Comparison of ENCODE assay signal across 31 cellular contexts in genomic region chr12:120663741-120664140, GRCh38. TPM values are rescaled to one million over a fixed set of nuclear protein-coding genes. Genes with fewer than 3 reads are reported as not detected.
"Had no signal": no experiment of that assay in that cellular context is flagged by ENCODE, and none has a peak within 500 bp of the region (broad histone marks: within the 10 kb centered on the region; RNA-seq: fewer than 3 reads in every experiment).

No MANE protein-coding gene starts in this region.

- H3K36me3 ChIP-seq: ovary, right lobe of liver, sigmoid colon, suprapubic skin, thoracic aorta, thyroid gland, tibial nerve, upper lobe of left lung, vagina had no signal

- H3K4me1 ChIP-seq: parathyroid adenoma, psoas muscle, right lobe of liver, suprapubic skin, upper lobe of left lung had no signal

- H3K9ac ChIP-seq: parathyroid adenoma had no signal

- H3K27me3 Mint-ChIP-seq: stimulated activated naive CD8-positive, alpha-beta T cell treated with anti-CD3 and anti-CD28 coated beads, Interleukin-15, amount 100 ng/mL, for 72 hours had no signal

- H3K27me3 ChIP-seq: ovary, right lobe of liver, sigmoid colon, suprapubic skin, thyroid gland, tibial nerve, upper lobe of left lung, vagina had no signal

- ATAC-seq: naive thymus-derived CD8-positive, alpha-beta T cell; natural killer cell treated with Interleukin-12 subunit alpha and Interleukin-12 subunit beta and Interleukin-15 and Interleukin-18, amount 100 ng/mL, for 72 hours; psoas muscle; right lobe of liver; stimulated activated effector memory CD8-positive, alpha-beta T cell treated with anti-CD3 and anti-CD28 coated beads, Interleukin-12 subunit alpha, Interleukin-12 subunit beta, amount 100 ng/mL, for 72 hours; stimulated activated naive CD8-positive, alpha-beta T cell treated with anti-CD3 and anti-CD28 coated beads, Interleukin-15, amount 100 ng/mL, for 72 hours; stimulated activated naive CD8-positive, alpha-beta T cell treated with anti-CD3 and anti-CD28 coated beads, Interleukin-15, Interleukin-2, amounts not matched to agents 100 U/mL and 50 U/mL, for 24 hours had no signal

- DNase-seq: naive thymus-derived CD8-positive, alpha-beta T cell; nephron progenitor cell; occipital lobe; ovary; psoas muscle; right cardiac atrium; right lobe of liver; sigmoid colon; small intestine; stimulated activated CD4-positive, alpha-beta T cell treated with anti-CD3 and anti-CD28 coated beads, Interleukin-15, amount 100 ng/mL, for 24 hours; stimulated activated CD4-positive, alpha-beta T cell treated with anti-CD3 and anti-CD28 coated beads, Interleukin-2, amount 100 ng/mL, for 24 hours; stimulated activated CD4-positive, alpha-beta T cell treated with anti-CD3 and anti-CD28 coated beads, Interleukin-2, amount 100 ng/mL, for 48 hours; stimulated activated CD4-positive, alpha-beta T cell treated with anti-CD3 and anti-CD28 coated beads, Interleukin-4, amount 100 ng/mL, for 24 hours; stimulated activated naive CD4-positive, alpha-beta T cell; stimulated activated naive CD8-positive, alpha-beta T cell treated with anti-CD3 and anti-CD28 coated beads, Interleukin-15, amount 100 ng/mL, for 72 hours; stimulated activated naive CD8-positive, alpha-beta T cell treated with anti-CD3 and anti-CD28 coated beads, Interleukin-15, Interleukin-2, amounts not matched to agents 100 U/mL and 50 U/mL, for 24 hours; substantia nigra; thyroid gland; trophoblast cell; upper lobe of left lung had no signal

- H3K27ac ChIP-seq: ovary, parathyroid adenoma, psoas muscle, right lobe of liver, sigmoid colon, suprapubic skin, thoracic aorta, thyroid gland, tibial nerve, upper lobe of left lung, vagina had no signal

- H3K4me3 Mint-ChIP-seq: naive thymus-derived CD8-positive, alpha-beta T cell; natural killer cell treated with Interleukin-12 subunit alpha and Interleukin-12 subunit beta and Interleukin-15 and Interleukin-18, amount 100 ng/mL, for 72 hours; nephron progenitor cell; neural crest cell; stimulated activated effector memory CD8-positive, alpha-beta T cell treated with anti-CD3 and anti-CD28 coated beads, Interleukin-12 subunit alpha, Interleukin-12 subunit beta, amount 100 ng/mL, for 72 hours; stimulated activated naive CD8-positive, alpha-beta T cell treated with anti-CD3 and anti-CD28 coated beads, Interleukin-15, amount 100 ng/mL, for 72 hours had no signal

- H3K27ac Mint-ChIP-seq: naive thymus-derived CD8-positive, alpha-beta T cell; natural killer cell treated with Interleukin-12 subunit alpha and Interleukin-12 subunit beta and Interleukin-15 and Interleukin-18, amount 100 ng/mL, for 72 hours; nephron progenitor cell; progenitor cell of endocrine pancreas; stimulated activated effector memory CD8-positive, alpha-beta T cell treated with anti-CD3 and anti-CD28 coated beads, Interleukin-12 subunit alpha, Interleukin-12 subunit beta, amount 100 ng/mL, for 72 hours had no signal

- H3K4me1 Mint-ChIP-seq: stimulated activated effector memory CD8-positive, alpha-beta T cell treated with anti-CD3 and anti-CD28 coated beads, Interleukin-12 subunit alpha, Interleukin-12 subunit beta, amount 100 ng/mL, for 72 hours; stimulated activated naive CD8-positive, alpha-beta T cell treated with anti-CD3 and anti-CD28 coated beads, Interleukin-15, amount 100 ng/mL, for 72 hours had no signal

- H3K9me3 ChIP-seq: ovary, psoas muscle, right lobe of liver, sigmoid colon, suprapubic skin, thoracic aorta, thyroid gland, tibial nerve, upper lobe of left lung, vagina had no signal

- H3K9me3 Mint-ChIP-seq: naive thymus-derived CD8-positive, alpha-beta T cell; natural killer cell treated with Interleukin-12 subunit alpha and Interleukin-12 subunit beta and Interleukin-15 and Interleukin-18, amount 100 ng/mL, for 72 hours; nephron progenitor cell; neural crest cell; stimulated activated effector memory CD8-positive, alpha-beta T cell treated with anti-CD3 and anti-CD28 coated beads, Interleukin-12 subunit alpha, Interleukin-12 subunit beta, amount 100 ng/mL, for 72 hours; stimulated activated naive CD8-positive, alpha-beta T cell treated with anti-CD3 and anti-CD28 coated beads, Interleukin-15, amount 100 ng/mL, for 72 hours had no signal

- H3K36me3 Mint-ChIP-seq: naive thymus-derived CD8-positive, alpha-beta T cell; natural killer cell treated with Interleukin-12 subunit alpha and Interleukin-12 subunit beta and Interleukin-15 and Interleukin-18, amount 100 ng/mL, for 72 hours; stimulated activated effector memory CD8-positive, alpha-beta T cell treated with anti-CD3 and anti-CD28 coated beads, Interleukin-12 subunit alpha, Interleukin-12 subunit beta, amount 100 ng/mL, for 72 hours had no signal

- H2AFZ ChIP-seq: parathyroid adenoma had no signal

- H3K4me3 ChIP-seq: ovary, psoas muscle, right lobe of liver, sigmoid colon, suprapubic skin, thoracic aorta, thyroid gland, tibial nerve, upper lobe of left lung, vagina had no signal

RNA-seq across cellular contexts. Expression of gene CABP1, which starts 23.3 kb away (rescaled TPM):
- total RNA-seq: osteoblast, renal cortical epithelial cell had no signal
- polyA plus RNA-seq: naive thymus-derived CD8-positive, alpha-beta T cell had no signal
